In the genomic region with DNA sequence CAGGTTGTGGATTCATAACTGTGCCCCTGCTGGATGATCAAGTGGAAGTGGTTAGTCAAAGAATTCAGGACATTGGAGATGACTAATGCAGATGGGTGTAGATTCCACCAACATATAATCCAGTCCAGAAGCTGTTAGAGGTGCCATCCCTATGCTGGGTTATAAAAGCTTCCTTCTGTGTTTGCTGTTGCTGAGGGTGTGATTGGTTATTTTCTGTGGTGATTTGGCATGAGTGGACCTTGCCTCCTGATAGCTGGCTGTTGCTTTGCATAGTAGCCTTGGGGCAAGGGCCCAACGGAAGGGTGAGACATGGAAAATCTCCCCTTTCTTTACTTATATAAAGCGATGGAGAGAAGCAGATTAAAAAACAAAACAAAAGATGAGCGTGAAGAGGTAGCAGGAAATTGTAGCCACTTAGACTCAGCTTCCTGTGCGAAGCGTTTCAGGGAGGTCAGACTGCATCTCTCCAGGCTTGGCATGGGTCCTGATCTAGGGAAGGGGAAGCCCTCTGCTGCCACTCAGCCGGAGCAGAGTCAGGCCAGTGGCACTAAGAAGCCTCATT, we compare ENCODE assay signal across 10 cellular contexts.
DNase-seq lines count a peak whose midpoint lies in the region; ATAC-seq and TF ChIP-seq lines count a peak whose summit lies in the region.
"Had no signal": no experiment of that assay in that cellular context is flagged by ENCODE, and none has a peak within 500 bp of the region (broad histone marks: within the 10 kb centered on the region; RNA-seq: fewer than 3 reads in every experiment).

No MANE protein-coding gene starts in this region.

- in situ Hi-C loops in Caki2 (cut with HindIII; ENCODE audit: low pct_unique_long_range_greater_than_20kb, low sequenced_read_pairs), result no loop called here

- H3K4me3 ChIP-seq in epithelial cell of esophagus (ENCODE audit: low read length), result no peak overlapping the region
- H3K4me3 ChIP-seq: SK-N-MC had no signal

- TF ChIP-seq CTCF in epithelial cell of esophagus (IDR thresholded peaks at IDR 0.05; ENCODE audit: insufficient read depth, low read depth, low read length, missing control alignments), result no peak

- ATAC-seq in HG02798 (IDR thresholded peaks at IDR 0.05; ENCODE audit: poor library complexity, unreplicated experiment) (no peak), HG02642 (IDR thresholded peaks at IDR 0.05; ENCODE audit: poor library complexity, unreplicated experiment) (no peak)

- DNase-seq in Caki2 (ENCODE audit: low read depth) (peak; percentile 77), NCI-H510A treated with DMSO at 0.1 percent for 48 hours (lab: John Stamatoyannopoulos, UW) (peak; percentile 14), epithelial cell of esophagus (ENCODE audit: low read depth) (peak; percentile 81), myocyte (ENCODE audit: low read depth) (peak; percentile 23), HuH-7 (ENCODE audit: low spot score) (no peak), T-helper 9 cell (no peak)
- DNase-seq: KBM-7 had no signal

Comparison
In these comparisons a context has a peak if more than half of its experiments do, and no peak if none do; other contexts are left out.
1. DNase-seq: peak in Caki2 (single experiment), NCI-H510A treated with DMSO at 0.1 percent for 48 hours (single experiment), epithelial cell of esophagus (single experiment) and myocyte (single experiment); none in HuH-7 (single experiment) and T-helper 9 cell (single experiment).